ENCODE assay signal across 9 cellular contexts in the genomic region with DNA sequence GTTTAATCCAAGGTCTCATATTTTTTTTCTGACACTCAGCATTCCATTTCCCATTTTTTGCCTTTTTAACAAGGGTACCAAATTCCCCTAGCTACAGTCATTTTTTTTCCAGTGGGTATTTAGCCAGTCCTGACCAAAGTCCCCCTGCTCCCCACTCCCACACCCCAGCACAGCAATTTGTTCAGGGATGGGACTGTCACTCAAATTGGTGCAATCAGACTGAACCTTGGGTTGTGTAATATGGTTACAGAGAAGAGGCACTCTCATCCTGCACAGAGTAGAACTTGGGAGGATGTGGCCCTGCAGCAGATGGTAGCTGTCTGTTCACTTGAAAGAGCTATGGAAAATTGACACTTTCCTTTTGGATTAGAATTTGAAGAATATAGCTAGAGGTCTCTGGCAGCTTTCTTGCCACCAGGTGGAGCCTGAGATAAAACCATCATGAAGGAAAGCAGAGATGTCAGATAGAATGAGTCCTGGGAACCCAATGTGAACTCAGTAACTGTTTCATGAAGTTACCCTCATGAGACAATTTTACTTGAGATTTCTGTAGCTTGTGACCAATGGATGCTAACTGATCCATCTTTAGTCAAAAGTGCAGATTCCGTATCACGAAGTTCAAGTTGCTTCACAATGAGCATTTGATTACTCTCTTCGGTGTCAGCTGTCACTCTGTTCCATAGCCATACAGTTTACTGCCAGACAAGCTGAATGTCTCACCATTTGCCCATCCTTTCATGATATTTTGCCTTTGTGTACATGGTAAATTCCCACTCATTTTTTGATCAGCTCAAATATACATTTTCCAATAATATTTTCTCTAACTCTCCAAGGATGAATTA.
DNase-seq lines count a peak whose midpoint lies in the region; ATAC-seq and TF ChIP-seq lines count a peak whose summit lies in the region.
"Had no signal": no experiment of that assay in that cellular context is flagged by ENCODE, and none has a peak within 500 bp of the region (broad histone marks: within the 10 kb centered on the region; RNA-seq: fewer than 3 reads in every experiment).

No MANE protein-coding gene starts in this region.

- peaks cover 30% of the 10 kb centered on the region for H3K27me3 Mint-ChIP-seq in osteocyte (ENCODE audit: unreplicated experiment)
- H3K27me3 Mint-ChIP-seq in stimulated activated naive CD8-positive, alpha-beta T cell treated with anti-CD3 and anti-CD28 coated beads, Interleukin-15, amount 100 ng/mL, for 72 hours, result no peaks in the 10 kb centered on the region

- ATAC-seq in HG02642 (IDR thresholded peaks at IDR 0.05; ENCODE audit: poor library complexity, unreplicated experiment) (peak; percentile 67), HG02840 (IDR thresholded peaks at IDR 0.05; ENCODE audit: low FRiP score, unreplicated experiment) (no peak)
- no peak for ATAC-seq in stimulated activated naive CD8-positive, alpha-beta T cell treated with anti-CD3 and anti-CD28 coated beads, Interleukin-15, amount 100 ng/mL, for 72 hours
- ATAC-seq: mucosa of descending colon had no signal

- H3K4me1 Mint-ChIP-seq in osteocyte (ENCODE audit: unreplicated experiment), result no peaks in the 10 kb centered on the region
- H3K4me1 Mint-ChIP-seq in stimulated activated naive CD8-positive, alpha-beta T cell treated with anti-CD3 and anti-CD28 coated beads, Interleukin-15, amount 100 ng/mL, for 72 hours, result no peaks in the 10 kb centered on the region

- H3K36me3 Mint-ChIP-seq in osteocyte (ENCODE audit: unreplicated experiment), result no peaks in the 10 kb centered on the region

- TF ChIP-seq CTCF in osteocyte (IDR thresholded peaks at IDR 0.05), result peak; percentile 69

- H3K27ac Mint-ChIP-seq in osteocyte (ENCODE audit: unreplicated experiment), result no peak overlapping the region
- H3K27ac Mint-ChIP-seq in stimulated activated naive CD8-positive, alpha-beta T cell treated with anti-CD3 and anti-CD28 coated beads, Interleukin-15, amount 100 ng/mL, for 72 hours, result no peak overlapping the region

- no peaks in the 10 kb centered on the region for H3K9me3 Mint-ChIP-seq in osteocyte (ENCODE audit: unreplicated experiment)
- H3K9me3 Mint-ChIP-seq in stimulated activated naive CD8-positive, alpha-beta T cell treated with anti-CD3 and anti-CD28 coated beads, Interleukin-15, amount 100 ng/mL, for 72 hours, result peaks cover 0 to 3% of the 10 kb centered on the region in 2 donors

- H3K4me3 Mint-ChIP-seq in osteocyte (ENCODE audit: unreplicated experiment), result no peak overlapping the region
- H3K4me3 Mint-ChIP-seq in stimulated activated naive CD8-positive, alpha-beta T cell treated with anti-CD3 and anti-CD28 coated beads, Interleukin-15, amount 100 ng/mL, for 72 hours, result no peak overlapping the region

- DNase-seq in DMS53 (lab: John Stamatoyannopoulos, UW), result peak; percentile 81
- DNase-seq in NCI-H524 (lab: John Stamatoyannopoulos, UW), result peak; percentile 88 to 93
- peak; percentile 51 for DNase-seq in dedifferentiated amniotic fluid mesenchymal stem cell (ENCODE audit: extremely low spot score)
- DNase-seq in osteocyte (ENCODE audit: extremely low spot score, unreplicated experiment), result no peak
- DNase-seq in stimulated activated naive CD8-positive, alpha-beta T cell treated with anti-CD3 and anti-CD28 coated beads, Interleukin-15, amount 100 ng/mL, for 72 hours, result no peak
- no peak for DNase-seq in T-helper 1 cell

Comparison
In these comparisons a context has a peak if more than half of its experiments do, and no peak if none do; other contexts are left out.
1. DNase-seq: peak in DMS53 (single experiment), NCI-H524 (2 of 2) and dedifferentiated amniotic fluid mesenchymal stem cell (single experiment); none in osteocyte (single experiment), stimulated activated naive CD8-positive, alpha-beta T cell treated with anti-CD3 and anti-CD28 coated beads, Interleukin-15, amount 100 ng/mL, for 72 hours (0 of 2) and T-helper 1 cell (0 of 5).